Comparison of ENCODE assay signal across 8 cellular contexts in the genomic region with DNA sequence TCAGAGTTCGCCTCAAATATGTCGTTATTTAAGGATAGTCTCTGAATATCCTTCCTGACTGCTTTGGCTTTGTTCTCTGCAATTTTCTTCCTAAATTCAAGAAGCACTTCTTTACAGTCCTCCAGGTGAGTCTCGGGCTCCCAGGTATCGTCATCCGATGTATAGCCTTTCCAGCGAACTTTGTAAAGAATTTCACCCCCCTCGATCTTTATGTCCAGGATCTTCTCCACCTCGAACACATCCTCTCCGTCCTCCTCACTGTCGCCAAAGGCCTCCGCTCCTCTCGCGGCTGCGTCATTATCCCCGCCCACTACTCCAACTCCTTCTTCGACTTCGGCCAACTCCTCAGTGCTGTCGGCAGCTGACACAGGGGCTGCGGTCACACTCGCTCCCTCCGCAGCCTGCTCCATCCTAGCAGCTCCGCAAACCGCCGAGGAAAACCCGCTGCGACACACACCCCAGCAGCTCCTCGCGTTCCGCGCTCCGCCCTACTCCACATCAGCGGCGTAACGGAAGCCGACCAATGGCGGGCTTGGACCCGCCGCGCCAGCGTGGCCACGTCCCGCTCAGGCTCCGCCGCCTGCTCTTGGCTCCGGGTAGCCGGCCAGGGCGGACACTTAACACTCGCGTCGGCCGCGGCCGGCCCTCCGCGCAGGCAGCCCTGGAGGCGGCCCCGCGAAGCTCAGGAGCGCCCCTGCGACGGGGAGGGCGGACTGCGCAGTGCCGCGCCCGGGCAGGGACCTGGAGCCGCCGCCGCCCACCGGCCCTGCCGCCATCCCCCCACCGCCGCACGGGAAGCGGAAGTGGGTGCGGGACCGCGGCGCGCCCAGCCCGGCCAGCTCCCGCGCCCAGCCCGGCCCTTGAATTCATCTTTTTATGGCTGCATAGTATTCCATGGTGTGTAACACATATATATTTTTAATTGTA. TPM values are rescaled to one million over a fixed set of nuclear protein-coding genes. Genes with fewer than 3 reads are reported as not detected.
DNase-seq lines count a peak whose midpoint lies in the region; ATAC-seq and TF ChIP-seq lines count a peak whose summit lies in the region.

No MANE protein-coding gene starts in this region.

- peak overlapping the region; percentile 70 to 88 (median 83) for H3K4me3 Mint-ChIP-seq in CD4-positive, alpha-beta memory T cell

- H3K27me3 Mint-ChIP-seq in CD4-positive, alpha-beta memory T cell = peaks cover 8 to 23% of the 10 kb centered on the region in 2 donors

- no peaks in the 10 kb centered on the region for H3K9me3 ChIP-seq in CD4-positive, alpha-beta memory T cell (ENCODE audit: control insufficient read depth in 1 of 2, low read length in 2 of 2)

- peak overlapping the region; percentile 62 to 93 (median 83) for H3K27ac Mint-ChIP-seq in CD4-positive, alpha-beta memory T cell

- H3K4me1 Mint-ChIP-seq in CD4-positive, alpha-beta memory T cell = peaks cover 0 to 14% (median 3%) of the 10 kb centered on the region in 4 donors

- ATAC-seq in left colon (peak; percentile 87), GM18517 (IDR thresholded peaks at IDR 0.05; ENCODE audit: unreplicated experiment) (no peak), GM18868 (IDR thresholded peaks at IDR 0.05; ENCODE audit: unreplicated experiment) (no peak)

- peak in 4 of 5 donors; percentile 22 to 48 (median 39) for DNase-seq in CD4-positive, alpha-beta memory T cell
- peak; percentile 65 for DNase-seq in SK-MEL-5 (ENCODE audit: low read depth, low spot score)
- DNase-seq in cardiac fibroblast (ENCODE audit: low read depth in 2 of 2) = peak; percentile 37 to 61
- DNase-seq in left colon = peak; percentile 31 to 46
- DNase-seq in stimulated activated CD8-positive, alpha-beta memory T cell treated with anti-CD3 and anti-CD28 coated beads, Interleukin-12 subunit alpha, Interleukin-12 subunit beta, amount 100 ng/mL, for 4 hours (ENCODE audit: low read depth) = peak; percentile 22
- no peak for DNase-seq in RPMI8226

- in situ Hi-C loops in SK-MEL-5 (cut with HindIII; ENCODE audit: low pct_unique_long_range_greater_than_20kb, low sequenced_read_pairs) = no loop called here

- no peak overlapping the region for H3K4me3 ChIP-seq in CD4-positive, alpha-beta memory T cell (ENCODE audit: low read length in 2 of 2)
- H3K4me3 ChIP-seq in cardiac fibroblast (replicated peaks in 1 of 2; ENCODE audit: low read depth in 2 of 2, low read length in 2 of 2) = peak overlapping the region; percentile 4 to 51

- intact Hi-C loops in CD4-positive, alpha-beta memory T cell (cut with micrococcal nuclease) = no loop called here
- intact Hi-C loops in left colon (cut with DNase I, micrococcal nuclease) = no loop called here

- CTCF ChIA-PET in CD4-positive, alpha-beta memory T cell (lab: Charles Lee; ENCODE audit: partially characterized antibody) = no interaction called here

- peaks cover 0 to 10% (median 3%) of the 10 kb centered on the region in 8 donors for H3K9me3 Mint-ChIP-seq in CD4-positive, alpha-beta memory T cell

- no peaks in the 10 kb centered on the region for H3K36me3 ChIP-seq in CD4-positive, alpha-beta memory T cell (ENCODE audit: insufficient read depth, low read length)

- POLR2A ChIA-PET in CD4-positive, alpha-beta memory T cell (lab: Charles Lee; ENCODE audit: partially characterized antibody) = interaction anchor here (0.8 to 1.0 kb wide), 4 partner anchors 10 to 90 kb away, joined by 3 read pairs; no protein-coding TSS in a partner anchor

- no peak overlapping the region for H3K27ac ChIP-seq in CD4-positive, alpha-beta memory T cell (ENCODE audit: low read depth, low read length)

- peaks cover 3% of the 10 kb centered on the region for H3K27me3 ChIP-seq in CD4-positive, alpha-beta memory T cell (ENCODE audit: insufficient read depth, low read length)

- H3K4me1 ChIP-seq in CD4-positive, alpha-beta memory T cell (ENCODE audit: insufficient read depth, low read length) = peaks cover 3% of the 10 kb centered on the region

- TF ChIP-seq CTCF in cardiac fibroblast (IDR thresholded peaks at IDR 0.05; ENCODE audit: low read depth, low read length) = no peak

- H3K36me3 Mint-ChIP-seq in CD4-positive, alpha-beta memory T cell = no peaks in the 10 kb centered on the region

RNA-seq across cellular contexts. Expression of a gene that starts 4.1 kb away (rescaled TPM):
- total RNA-seq in CD4-positive, alpha-beta memory T cell = 1 to 10 TPM in 1 of 2 experiments, under 1 TPM in 1; 0.69 to 1.1 TPM
- not detected for polyA plus RNA-seq in CD4-positive, alpha-beta memory T cell
- total RNA-seq in SK-MEL-5 (2014; rRNA removed; shearing (Covaris generic)) = not detected in 2 replicates
- 0.05 TPM in 1 of 2 replicates, not detected in the other for polyA plus RNA-seq in SK-MEL-5 (2015; cell fraction: cytosol; rRNA removed)
- polyA plus RNA-seq in SK-MEL-5 (2015; cell fraction: nucleus; rRNA removed) = not detected in 2 replicates
- 10 to 100 TPM in 1 of 2 donors, 1 to 10 TPM in 1; 9.8 to 18.3 TPM for total RNA-seq in left colon

Comparison
In these comparisons a context has a peak if more than half of its experiments do, and no peak if none do; other contexts are left out.
1. H3K4me3 ChIP-seq: peak in cardiac fibroblast (2 of 2); none in CD4-positive, alpha-beta memory T cell (0 of 2).
2. RNA of a gene that starts 4.1 kb away (total RNA-seq): 9.8 to 18.3 TPM in left colon; 0.69 to 1.1 TPM in CD4-positive, alpha-beta memory T cell and not detected in SK-MEL-5; every median in the first group is over 4 times any median in the second.